ENCODE assay signal across 2 cellular contexts in the genomic region with DNA sequence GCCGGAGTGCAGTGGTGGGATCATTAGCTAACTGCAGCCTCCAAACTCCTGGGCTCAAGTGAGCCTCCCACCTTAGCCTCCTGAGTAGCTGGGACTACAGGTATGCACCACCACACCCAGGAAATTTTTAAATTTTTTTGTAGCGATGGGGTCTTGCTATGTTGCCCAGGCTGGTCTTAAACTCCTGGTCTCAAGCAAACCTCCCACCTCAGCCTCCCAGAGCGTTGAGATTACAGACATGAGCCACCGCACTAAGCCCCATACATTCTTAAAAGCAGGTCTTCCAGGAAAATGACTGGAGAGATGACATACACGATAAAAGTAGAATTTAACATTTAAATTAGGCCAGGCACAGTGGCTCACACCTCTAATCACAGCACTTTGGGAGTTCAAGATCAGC.
TF ChIP-seq lines count a peak whose summit lies in the region.

No MANE protein-coding gene starts in this region.

TF ChIP-seq in HepG2, 621 proteins besides CTCF, POLR2A, EP300 and RAD21:
- TF ChIP-seq, protein P1, sequence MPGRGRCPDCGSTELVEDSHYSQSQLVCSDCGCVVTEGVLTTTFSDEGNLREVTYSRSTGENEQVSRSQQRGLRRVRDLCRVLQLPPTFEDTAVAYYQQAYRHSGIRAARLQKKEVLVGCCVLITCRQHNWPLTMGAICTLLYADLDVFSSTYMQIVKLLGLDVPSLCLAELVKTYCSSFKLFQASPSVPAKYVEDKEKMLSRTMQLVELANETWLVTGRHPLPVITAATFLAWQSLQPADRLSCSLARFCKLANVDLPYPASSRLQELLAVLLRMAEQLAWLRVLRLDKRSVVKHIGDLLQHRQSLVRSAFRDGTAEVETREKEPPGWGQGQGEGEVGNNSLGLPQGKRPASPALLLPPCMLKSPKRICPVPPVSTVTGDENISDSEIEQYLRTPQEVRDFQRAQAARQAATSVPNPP (CRISPR knock-in tag; IDR thresholded peaks at IDR 0.05), result no peak
- TF ChIP-seq, protein P2, sequence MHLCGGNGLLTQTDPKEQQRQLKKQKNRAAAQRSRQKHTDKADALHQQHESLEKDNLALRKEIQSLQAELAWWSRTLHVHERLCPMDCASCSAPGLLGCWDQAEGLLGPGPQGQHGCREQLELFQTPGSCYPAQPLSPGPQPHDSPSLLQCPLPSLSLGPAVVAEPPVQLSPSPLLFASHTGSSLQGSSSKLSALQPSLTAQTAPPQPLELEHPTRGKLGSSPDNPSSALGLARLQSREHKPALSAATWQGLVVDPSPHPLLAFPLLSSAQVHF (CRISPR knock-in tag; IDR thresholded peaks at IDR 0.05), result no peak
- TF ChIP-seq ZNF235 (CRISPR knock-in tag; IDR thresholded peaks at IDR 0.05; ENCODE audit: borderline replicate concordance) (no peak), ZNF253 (CRISPR knock-in tag; IDR thresholded peaks at IDR 0.05; ENCODE audit: borderline replicate concordance) (no peak), ZNF121 (CRISPR knock-in tag; IDR thresholded peaks at IDR 0.05) (peak; percentile 48; the same call in 1 of the 2 replicates)

TF ChIP-seq in WTC11, 78 proteins besides CTCF, POLR2A, EP300 and RAD21:
- TF ChIP-seq ZNF121 (CRISPR knock-in tag; IDR thresholded peaks at IDR 0.05), result peak; percentile 46; the same call in 1 of the 2 replicates
- TF ChIP-seq ZNF416 (CRISPR knock-in tag; IDR thresholded peaks at IDR 0.05), result no peak
- TF ChIP-seq, protein P3, sequence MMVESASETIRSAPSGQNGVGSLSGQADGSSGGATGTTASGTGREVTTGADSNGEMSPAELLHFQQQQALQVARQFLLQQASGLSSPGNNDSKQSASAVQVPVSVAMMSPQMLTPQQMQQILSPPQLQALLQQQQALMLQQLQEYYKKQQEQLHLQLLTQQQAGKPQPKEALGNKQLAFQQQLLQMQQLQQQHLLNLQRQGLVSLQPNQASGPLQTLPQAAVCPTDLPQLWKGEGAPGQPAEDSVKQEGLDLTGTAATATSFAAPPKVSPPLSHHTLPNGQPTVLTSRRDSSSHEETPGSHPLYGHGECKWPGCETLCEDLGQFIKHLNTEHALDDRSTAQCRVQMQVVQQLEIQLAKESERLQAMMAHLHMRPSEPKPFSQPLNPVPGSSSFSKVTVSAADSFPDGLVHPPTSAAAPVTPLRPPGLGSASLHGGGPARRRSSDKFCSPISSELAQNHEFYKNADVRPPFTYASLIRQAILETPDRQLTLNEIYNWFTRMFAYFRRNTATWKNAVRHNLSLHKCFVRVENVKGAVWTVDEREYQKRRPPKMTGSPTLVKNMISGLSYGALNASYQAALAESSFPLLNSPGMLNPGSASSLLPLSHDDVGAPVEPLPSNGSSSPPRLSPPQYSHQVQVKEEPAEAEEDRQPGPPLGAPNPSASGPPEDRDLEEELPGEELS (CRISPR knock-in tag; IDR thresholded peaks at IDR 0.05), result no peak
